In the genomic region with DNA sequence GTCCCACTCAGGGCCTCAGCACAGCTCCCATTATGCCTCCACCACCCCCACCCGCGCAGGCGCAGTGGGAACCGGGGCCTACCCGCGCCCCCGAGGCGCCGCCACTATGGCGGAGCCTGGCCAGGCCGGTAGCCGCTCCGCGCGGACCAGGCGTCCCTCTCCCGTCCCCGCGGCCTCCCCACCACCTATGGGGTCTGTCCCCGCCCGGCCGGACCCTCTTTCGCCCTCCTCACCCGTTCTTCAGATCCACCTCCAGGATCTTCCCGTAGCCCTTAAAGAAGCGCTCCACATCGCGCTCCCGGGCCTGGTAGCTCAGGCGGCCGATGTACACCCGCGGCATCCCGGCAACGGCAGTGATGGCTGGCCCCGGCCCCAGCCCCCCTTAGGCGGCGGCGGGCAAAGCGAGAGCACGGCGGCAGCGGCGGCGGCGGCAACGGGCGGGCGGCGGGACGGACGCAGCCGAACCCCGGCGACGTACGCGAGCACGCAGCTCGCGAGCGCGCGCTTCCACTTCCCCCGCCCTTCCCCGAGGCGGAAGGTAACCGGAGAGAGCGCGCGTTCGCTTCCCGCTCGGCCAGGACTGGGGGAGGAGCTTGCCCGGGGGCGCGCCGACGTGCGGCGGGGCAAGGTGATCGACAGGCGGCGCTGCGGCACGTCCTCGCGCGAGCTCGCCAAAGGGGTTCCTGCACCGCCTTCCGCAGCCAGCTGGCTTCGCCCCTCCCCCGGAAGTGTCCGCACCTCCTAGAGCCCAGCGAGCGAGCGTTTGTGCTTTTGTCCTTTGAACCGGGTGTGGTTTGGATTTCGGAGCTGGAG, we compare ENCODE assay signal across 1 cellular context.
TF ChIP-seq lines count a peak whose summit lies in the region.

A gene (minus strand): TSS at position 488 of the 813 bp plus-strand sequence. CDS start 148 bp downstream, at position 340.

TF ChIP-seq in K562, 482 proteins besides CTCF, POLR2A, EP300 and RAD21 (continued from another document and continues in another):
- TF ChIP-seq ZNF766 (CRISPR knock-in tag; conservative IDR thresholded peaks at IDR 0.05) (peak; percentile 91; the same call in 1 of the 2 replicates), POLR2G (IDR thresholded peaks at IDR 0.05; ENCODE audit: low read depth, low read length) (peak; percentile 98), CCNT2 (IDR thresholded peaks at IDR 0.05; ENCODE audit: borderline replicate concordance, extremely low read depth, insufficient read length, low read depth, low read length) (peak; percentile 97), TBP (optimal IDR thresholded peaks at IDR 0.05; ENCODE audit: low read depth, low read length) (peak; percentile 85), ZNF263 (CRISPR knock-in tag; IDR thresholded peaks at IDR 0.05; ENCODE audit: borderline replicate concordance) (peak; percentile 51; the same call in 1 of the 2 replicates), NUFIP1 (IDR thresholded peaks at IDR 0.05; ENCODE audit: partially characterized antibody) (no peak), RBM39 (optimal IDR thresholded peaks at IDR 0.05; ENCODE audit: low read depth, low read length) (no peak), ZNF23 (CRISPR knock-in tag; IDR thresholded peaks at IDR 0.05) (no peak), ZNF239 (CRISPR knock-in tag; IDR thresholded peaks at IDR 0.05) (no peak), BHLHE40 (IDR thresholded peaks at IDR 0.05; ENCODE audit: low read length) (peak; percentile 78; the same call in 1 of the 2 replicates), HNRNPH1 (optimal IDR thresholded peaks at IDR 0.05; ENCODE audit: low read depth, low read length) (no peak), EGR1 (conservative IDR thresholded peaks at IDR 0.05) (peak; percentile 72), KDM4B (IDR thresholded peaks at IDR 0.05; ENCODE audit: borderline replicate concordance in 2 of 2, low read depth in 1 of 2) (peak in 1 of 2 experiments; percentile 73; a peak in 1 of 4 replicates), HSF4 (CRISPR knock-in tag; IDR thresholded peaks at IDR 0.05; ENCODE audit: borderline replicate concordance) (no peak), NR2F6 (CRISPR knock-in tag; IDR thresholded peaks at IDR 0.05) (no peak), RHOXF2B (CRISPR knock-in tag; conservative IDR thresholded peaks at IDR 0.05) (no peak), RBM14 (IDR thresholded peaks at IDR 0.05; ENCODE audit: borderline replicate concordance, insufficient read depth, low read depth, low read length) (no peak), HEY1 (CRISPR knock-in tag; IDR thresholded peaks at IDR 0.05; ENCODE audit: borderline replicate concordance) (no peak), ZNF12 (CRISPR knock-in tag; IDR thresholded peaks at IDR 0.05) (peak; percentile 70; the same call in 1 of the 2 replicates), ELF1 (tag; IDR thresholded peaks at IDR 0.05) (peak; percentile 94), PML (IDR thresholded peaks at IDR 0.05; ENCODE audit: low read length) (peak; percentile 68), ZNF57 (CRISPR knock-in tag; IDR thresholded peaks at IDR 0.05) (0 out of 2 replicates have a peak, but pooled peaks have one; percentile 50), ZNF785 (CRISPR knock-in tag; IDR thresholded peaks at IDR 0.05) (no peak; the same call in 1 of the 2 replicates), RBM34 (IDR thresholded peaks at IDR 0.05; ENCODE audit: borderline replicate concordance, insufficient read depth, low read length) (no peak), HDAC6 (IDR thresholded peaks at IDR 0.05; ENCODE audit: low read depth, low read length) (0 out of 2 replicates have a peak, but pooled peaks have one; percentile 38), NR2C2 (CRISPR knock-in tag; IDR thresholded peaks at IDR 0.05) (peak; percentile 97), NR2C2 (tag; IDR thresholded peaks at IDR 0.05) (peak; percentile 99), SP1 (CRISPR knock-in tag; IDR thresholded peaks at IDR 0.05) (peak; percentile 98), NFYB (IDR thresholded peaks at IDR 0.05; ENCODE audit: extremely low read depth, insufficient read length) (no peak), ZNF561 (CRISPR knock-in tag; conservative IDR thresholded peaks at IDR 0.05) (no peak), MYBL2 (IDR thresholded peaks at IDR 0.05; ENCODE audit: low read depth) (no peak; the same call in 1 of the 2 replicates), MYBL2 (CRISPR knock-in tag; IDR thresholded peaks at IDR 0.05; ENCODE audit: borderline replicate concordance) (no peak), HNRNPL (IDR thresholded peaks at IDR 0.05; ENCODE audit: low read depth, low read length) (peak; percentile 66), SP2 (IDR thresholded peaks at IDR 0.05; ENCODE audit: extremely low read depth, low read depth, low read length, poor library complexity, severe bottlenecking) (no peak)
- TF ChIP-seq, protein P1, sequence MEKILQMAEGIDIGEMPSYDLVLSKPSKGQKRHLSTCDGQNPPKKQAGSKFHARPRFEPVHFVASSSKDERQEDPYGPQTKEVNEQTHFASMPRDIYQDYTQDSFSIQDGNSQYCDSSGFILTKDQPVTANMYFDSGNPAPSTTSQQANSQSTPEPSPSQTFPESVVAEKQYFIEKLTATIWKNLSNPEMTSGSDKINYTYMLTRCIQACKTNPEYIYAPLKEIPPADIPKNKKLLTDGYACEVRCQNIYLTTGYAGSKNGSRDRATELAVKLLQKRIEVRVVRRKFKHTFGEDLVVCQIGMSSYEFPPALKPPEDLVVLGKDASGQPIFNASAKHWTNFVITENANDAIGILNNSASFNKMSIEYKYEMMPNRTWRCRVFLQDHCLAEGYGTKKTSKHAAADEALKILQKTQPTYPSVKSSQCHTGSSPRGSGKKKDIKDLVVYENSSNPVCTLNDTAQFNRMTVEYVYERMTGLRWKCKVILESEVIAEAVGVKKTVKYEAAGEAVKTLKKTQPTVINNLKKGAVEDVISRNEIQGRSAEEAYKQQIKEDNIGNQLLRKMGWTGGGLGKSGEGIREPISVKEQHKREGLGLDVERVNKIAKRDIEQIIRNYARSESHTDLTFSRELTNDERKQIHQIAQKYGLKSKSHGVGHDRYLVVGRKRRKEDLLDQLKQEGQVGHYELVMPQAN (IDR thresholded peaks at IDR 0.05; ENCODE audit: borderline replicate concordance): no peak; the same call in 1 of the 2 replicates
- TF ChIP-seq, protein P2, sequence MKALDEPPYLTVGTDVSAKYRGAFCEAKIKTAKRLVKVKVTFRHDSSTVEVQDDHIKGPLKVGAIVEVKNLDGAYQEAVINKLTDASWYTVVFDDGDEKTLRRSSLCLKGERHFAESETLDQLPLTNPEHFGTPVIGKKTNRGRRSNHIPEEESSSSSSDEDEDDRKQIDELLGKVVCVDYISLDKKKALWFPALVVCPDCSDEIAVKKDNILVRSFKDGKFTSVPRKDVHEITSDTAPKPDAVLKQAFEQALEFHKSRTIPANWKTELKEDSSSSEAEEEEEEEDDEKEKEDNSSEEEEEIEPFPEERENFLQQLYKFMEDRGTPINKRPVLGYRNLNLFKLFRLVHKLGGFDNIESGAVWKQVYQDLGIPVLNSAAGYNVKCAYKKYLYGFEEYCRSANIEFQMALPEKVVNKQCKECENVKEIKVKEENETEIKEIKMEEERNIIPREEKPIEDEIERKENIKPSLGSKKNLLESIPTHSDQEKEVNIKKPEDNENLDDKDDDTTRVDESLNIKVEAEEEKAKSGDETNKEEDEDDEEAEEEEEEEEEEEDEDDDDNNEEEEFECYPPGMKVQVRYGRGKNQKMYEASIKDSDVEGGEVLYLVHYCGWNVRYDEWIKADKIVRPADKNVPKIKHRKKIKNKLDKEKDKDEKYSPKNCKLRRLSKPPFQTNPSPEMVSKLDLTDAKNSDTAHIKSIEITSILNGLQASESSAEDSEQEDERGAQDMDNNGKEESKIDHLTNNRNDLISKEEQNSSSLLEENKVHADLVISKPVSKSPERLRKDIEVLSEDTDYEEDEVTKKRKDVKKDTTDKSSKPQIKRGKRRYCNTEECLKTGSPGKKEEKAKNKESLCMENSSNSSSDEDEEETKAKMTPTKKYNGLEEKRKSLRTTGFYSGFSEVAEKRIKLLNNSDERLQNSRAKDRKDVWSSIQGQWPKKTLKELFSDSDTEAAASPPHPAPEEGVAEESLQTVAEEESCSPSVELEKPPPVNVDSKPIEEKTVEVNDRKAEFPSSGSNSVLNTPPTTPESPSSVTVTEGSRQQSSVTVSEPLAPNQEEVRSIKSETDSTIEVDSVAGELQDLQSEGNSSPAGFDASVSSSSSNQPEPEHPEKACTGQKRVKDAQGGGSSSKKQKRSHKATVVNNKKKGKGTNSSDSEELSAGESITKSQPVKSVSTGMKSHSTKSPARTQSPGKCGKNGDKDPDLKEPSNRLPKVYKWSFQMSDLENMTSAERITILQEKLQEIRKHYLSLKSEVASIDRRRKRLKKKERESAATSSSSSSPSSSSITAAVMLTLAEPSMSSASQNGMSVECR (CRISPR knock-in tag; IDR thresholded peaks at IDR 0.05): peak; percentile 97
- TF ChIP-seq, protein P3, sequence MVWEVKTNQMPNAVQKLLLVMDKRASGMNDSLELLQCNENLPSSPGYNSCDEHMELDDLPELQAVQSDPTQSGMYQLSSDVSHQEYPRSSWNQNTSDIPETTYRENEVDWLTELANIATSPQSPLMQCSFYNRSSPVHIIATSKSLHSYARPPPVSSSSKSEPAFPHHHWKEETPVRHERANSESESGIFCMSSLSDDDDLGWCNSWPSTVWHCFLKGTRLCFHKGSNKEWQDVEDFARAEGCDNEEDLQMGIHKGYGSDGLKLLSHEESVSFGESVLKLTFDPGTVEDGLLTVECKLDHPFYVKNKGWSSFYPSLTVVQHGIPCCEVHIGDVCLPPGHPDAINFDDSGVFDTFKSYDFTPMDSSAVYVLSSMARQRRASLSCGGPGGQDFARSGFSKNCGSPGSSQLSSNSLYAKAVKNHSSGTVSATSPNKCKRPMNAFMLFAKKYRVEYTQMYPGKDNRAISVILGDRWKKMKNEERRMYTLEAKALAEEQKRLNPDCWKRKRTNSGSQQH (CRISPR knock-in tag; IDR thresholded peaks at IDR 0.05): peak; percentile 68; the same call in 1 of the 2 replicates
- TF ChIP-seq, protein P4, sequence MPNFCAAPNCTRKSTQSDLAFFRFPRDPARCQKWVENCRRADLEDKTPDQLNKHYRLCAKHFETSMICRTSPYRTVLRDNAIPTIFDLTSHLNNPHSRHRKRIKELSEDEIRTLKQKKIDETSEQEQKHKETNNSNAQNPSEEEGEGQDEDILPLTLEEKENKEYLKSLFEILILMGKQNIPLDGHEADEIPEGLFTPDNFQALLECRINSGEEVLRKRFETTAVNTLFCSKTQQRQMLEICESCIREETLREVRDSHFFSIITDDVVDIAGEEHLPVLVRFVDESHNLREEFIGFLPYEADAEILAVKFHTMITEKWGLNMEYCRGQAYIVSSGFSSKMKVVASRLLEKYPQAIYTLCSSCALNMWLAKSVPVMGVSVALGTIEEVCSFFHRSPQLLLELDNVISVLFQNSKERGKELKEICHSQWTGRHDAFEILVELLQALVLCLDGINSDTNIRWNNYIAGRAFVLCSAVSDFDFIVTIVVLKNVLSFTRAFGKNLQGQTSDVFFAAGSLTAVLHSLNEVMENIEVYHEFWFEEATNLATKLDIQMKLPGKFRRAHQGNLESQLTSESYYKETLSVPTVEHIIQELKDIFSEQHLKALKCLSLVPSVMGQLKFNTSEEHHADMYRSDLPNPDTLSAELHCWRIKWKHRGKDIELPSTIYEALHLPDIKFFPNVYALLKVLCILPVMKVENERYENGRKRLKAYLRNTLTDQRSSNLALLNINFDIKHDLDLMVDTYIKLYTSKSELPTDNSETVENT (CRISPR knock-in tag; IDR thresholded peaks at IDR 0.05): peak; percentile 87
- TF ChIP-seq, protein P5, sequence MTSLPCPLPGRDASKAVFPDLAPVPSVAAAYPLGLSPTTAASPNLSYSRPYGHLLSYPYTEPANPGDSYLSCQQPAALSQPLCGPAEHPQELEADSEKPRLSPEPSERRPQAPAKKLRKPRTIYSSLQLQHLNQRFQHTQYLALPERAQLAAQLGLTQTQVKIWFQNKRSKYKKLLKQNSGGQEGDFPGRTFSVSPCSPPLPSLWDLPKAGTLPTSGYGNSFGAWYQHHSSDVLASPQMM (CRISPR knock-in tag; IDR thresholded peaks at IDR 0.05): no peak
- TF ChIP-seq, protein P6, sequence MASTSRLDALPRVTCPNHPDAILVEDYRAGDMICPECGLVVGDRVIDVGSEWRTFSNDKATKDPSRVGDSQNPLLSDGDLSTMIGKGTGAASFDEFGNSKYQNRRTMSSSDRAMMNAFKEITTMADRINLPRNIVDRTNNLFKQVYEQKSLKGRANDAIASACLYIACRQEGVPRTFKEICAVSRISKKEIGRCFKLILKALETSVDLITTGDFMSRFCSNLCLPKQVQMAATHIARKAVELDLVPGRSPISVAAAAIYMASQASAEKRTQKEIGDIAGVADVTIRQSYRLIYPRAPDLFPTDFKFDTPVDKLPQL (IDR thresholded peaks at IDR 0.05; ENCODE audit: extremely low read depth, insufficient read length): no peak
- TF ChIP-seq, protein P7, sequence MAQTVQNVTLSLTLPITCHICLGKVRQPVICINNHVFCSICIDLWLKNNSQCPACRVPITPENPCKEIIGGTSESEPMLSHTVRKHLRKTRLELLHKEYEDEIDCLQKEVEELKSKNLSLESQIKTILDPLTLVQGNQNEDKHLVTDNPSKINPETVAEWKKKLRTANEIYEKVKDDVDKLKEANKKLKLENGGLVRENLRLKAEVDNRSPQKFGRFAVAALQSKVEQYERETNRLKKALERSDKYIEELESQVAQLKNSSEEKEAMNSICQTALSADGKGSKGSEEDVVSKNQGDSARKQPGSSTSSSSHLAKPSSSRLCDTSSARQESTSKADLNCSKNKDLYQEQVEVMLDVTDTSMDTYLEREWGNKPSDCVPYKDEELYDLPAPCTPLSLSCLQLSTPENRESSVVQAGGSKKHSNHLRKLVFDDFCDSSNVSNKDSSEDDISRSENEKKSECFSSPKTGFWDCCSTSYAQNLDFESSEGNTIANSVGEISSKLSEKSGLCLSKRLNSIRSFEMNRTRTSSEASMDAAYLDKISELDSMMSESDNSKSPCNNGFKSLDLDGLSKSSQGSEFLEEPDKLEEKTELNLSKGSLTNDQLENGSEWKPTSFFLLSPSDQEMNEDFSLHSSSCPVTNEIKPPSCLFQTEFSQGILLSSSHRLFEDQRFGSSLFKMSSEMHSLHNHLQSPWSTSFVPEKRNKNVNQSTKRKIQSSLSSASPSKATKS (CRISPR knock-in tag; IDR thresholded peaks at IDR 0.05): 0 out of 2 replicates have a peak, but pooled peaks have one; percentile 15
- TF ChIP-seq, protein P8, sequence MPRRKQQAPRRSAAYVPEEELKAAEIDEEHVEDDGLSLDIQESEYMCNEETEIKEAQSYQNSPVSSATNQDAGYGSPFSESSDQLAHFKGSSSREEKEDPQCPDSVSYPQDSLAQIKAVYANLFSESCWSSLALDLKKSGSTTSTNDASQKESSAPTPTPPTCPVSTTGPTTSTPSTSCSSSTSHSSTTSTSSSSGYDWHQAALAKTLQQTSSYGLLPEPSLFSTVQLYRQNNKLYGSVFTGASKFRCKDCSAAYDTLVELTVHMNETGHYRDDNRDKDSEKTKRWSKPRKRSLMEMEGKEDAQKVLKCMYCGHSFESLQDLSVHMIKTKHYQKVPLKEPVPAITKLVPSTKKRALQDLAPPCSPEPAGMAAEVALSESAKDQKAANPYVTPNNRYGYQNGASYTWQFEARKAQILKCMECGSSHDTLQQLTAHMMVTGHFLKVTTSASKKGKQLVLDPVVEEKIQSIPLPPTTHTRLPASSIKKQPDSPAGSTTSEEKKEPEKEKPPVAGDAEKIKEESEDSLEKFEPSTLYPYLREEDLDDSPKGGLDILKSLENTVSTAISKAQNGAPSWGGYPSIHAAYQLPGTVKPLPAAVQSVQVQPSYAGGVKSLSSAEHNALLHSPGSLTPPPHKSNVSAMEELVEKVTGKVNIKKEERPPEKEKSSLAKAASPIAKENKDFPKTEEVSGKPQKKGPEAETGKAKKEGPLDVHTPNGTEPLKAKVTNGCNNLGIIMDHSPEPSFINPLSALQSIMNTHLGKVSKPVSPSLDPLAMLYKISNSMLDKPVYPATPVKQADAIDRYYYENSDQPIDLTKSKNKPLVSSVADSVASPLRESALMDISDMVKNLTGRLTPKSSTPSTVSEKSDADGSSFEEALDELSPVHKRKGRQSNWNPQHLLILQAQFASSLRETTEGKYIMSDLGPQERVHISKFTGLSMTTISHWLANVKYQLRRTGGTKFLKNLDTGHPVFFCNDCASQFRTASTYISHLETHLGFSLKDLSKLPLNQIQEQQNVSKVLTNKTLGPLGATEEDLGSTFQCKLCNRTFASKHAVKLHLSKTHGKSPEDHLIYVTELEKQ (CRISPR knock-in tag; IDR thresholded peaks at IDR 0.05): no peak
